ENCODE assay signal across 1 cellular context in the genomic region with DNA sequence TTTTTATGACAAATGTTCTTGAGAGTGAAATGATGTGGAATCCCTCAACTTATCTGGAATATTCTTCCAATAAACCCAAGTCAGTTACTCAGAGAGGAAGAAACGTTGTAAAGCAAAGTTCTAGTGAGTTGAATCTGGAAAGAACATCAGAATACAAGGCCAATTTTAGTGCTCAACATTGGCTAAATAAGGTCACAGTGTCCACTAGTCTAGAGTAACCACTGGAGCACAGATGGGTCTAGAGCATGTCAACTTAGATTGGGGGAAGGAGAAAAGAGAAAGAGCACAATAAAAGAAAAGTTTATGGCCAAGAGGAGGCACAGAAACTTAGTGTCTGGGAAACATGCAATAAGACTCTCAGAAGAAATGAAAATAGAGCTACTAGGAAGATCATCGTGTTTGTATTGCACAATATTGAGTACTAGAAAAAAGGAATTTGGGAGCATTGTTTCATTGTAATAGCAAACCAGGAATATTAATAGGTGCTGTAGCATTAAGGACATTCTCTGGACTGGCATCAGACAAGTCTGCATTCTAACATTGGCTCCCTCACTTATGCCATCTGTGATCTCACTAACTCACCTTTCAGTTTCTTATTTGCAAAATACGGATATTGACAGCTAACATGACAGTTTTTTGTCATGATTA.
TF ChIP-seq lines count a peak whose summit lies in the region.

No MANE protein-coding gene starts in this region.

TF ChIP-seq in endothelial cell of umbilical vein, 7 proteins besides CTCF, POLR2A, EP300 and RAD21:
- TF ChIP-seq GATA2 (IDR thresholded peaks at IDR 0.05; ENCODE audit: insufficient read depth, insufficient read length, low read depth, low read length), result no peak
- TF ChIP-seq POLR2AphosphoS5 (IDR thresholded peaks at IDR 0.05; ENCODE audit: insufficient read depth, low read depth, low read length), result no peak
- TF ChIP-seq, protein P1, sequence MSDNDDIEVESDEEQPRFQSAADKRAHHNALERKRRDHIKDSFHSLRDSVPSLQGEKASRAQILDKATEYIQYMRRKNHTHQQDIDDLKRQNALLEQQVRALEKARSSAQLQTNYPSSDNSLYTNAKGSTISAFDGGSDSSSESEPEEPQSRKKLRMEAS (IDR thresholded peaks at IDR 0.05; ENCODE audit: insufficient read depth, insufficient read length), result no peak
- no peak for TF ChIP-seq EZH2 (IDR thresholded peaks at IDR 0.05; ENCODE audit: borderline replicate concordance, low read depth, low read length, severe bottlenecking)
- TF ChIP-seq MYC (IDR thresholded peaks at IDR 0.05; ENCODE audit: low read depth, low read length), result no peak
- TF ChIP-seq FOS (IDR thresholded peaks at IDR 0.05; ENCODE audit: borderline replicate concordance, insufficient read depth, low read length), result no peak
- no peak for TF ChIP-seq JUN (IDR thresholded peaks at IDR 0.05; ENCODE audit: borderline replicate concordance, insufficient read depth, insufficient read length, low read depth)
